ENCODE assay signal across 7 cellular contexts in genomic region chr7:42843209-42843800, GRCh38.
DNase-seq lines count a peak whose midpoint lies in the region; ATAC-seq and TF ChIP-seq lines count a peak whose summit lies in the region.

No MANE protein-coding gene starts in this region.

- H2BK5ac ChIP-seq in mesendoderm (ENCODE audit: low read length) = no peak overlapping the region

- no peaks in the 10 kb centered on the region for H3K36me3 ChIP-seq in mesendoderm (ENCODE audit: control insufficient read depth, insufficient read depth, low read length)

- H3K79me1 ChIP-seq in mesendoderm (ENCODE audit: low read length) = no peaks in the 10 kb centered on the region

- no peak overlapping the region for H2BK120ac ChIP-seq in mesendoderm (ENCODE audit: low read depth, low read length)

- no peak overlapping the region for H3K56ac ChIP-seq in mesendoderm (ENCODE audit: low read length)

- ATAC-seq in GM21528 (IDR thresholded peaks at IDR 0.05; ENCODE audit: low FRiP score, unreplicated experiment) = no peak

- DNase-seq in G401 (ENCODE audit: low spot score) (peak; percentile 45), HEK293T (ENCODE audit: extremely low spot score) (peak; percentile 74), NCI-H774 (lab: John Stamatoyannopoulos, UW) (peak; percentile 3), dedifferentiated amniotic fluid mesenchymal stem cell (ENCODE audit: extremely low spot score) (peak; percentile 66), mesendoderm (peak; percentile 70)
- no peak for DNase-seq in activated effector memory CD4-positive, alpha-beta T cell treated with Interleukin-2 at 50 U/mL for 16 hours

- no peak overlapping the region for H4K5ac ChIP-seq in mesendoderm (ENCODE audit: low read length)

- no peak overlapping the region for H3K27ac ChIP-seq in mesendoderm (ENCODE audit: low read depth, low read length)

- H4K8ac ChIP-seq in mesendoderm (ENCODE audit: low read depth, low read length) = no peak overlapping the region

- no peak overlapping the region for H2BK15ac ChIP-seq in mesendoderm (replicated peaks; ENCODE audit: low read depth)

- no peak overlapping the region for H3K4me2 ChIP-seq in mesendoderm (ENCODE audit: low read length)

- no peak overlapping the region for H2AK5ac ChIP-seq in mesendoderm (ENCODE audit: low read length)

- no peaks in the 10 kb centered on the region for H3K27me3 ChIP-seq in mesendoderm (ENCODE audit: insufficient read depth, low read length, poor library complexity)

- H3K4me3 ChIP-seq in mesendoderm (ENCODE audit: low read length) = no peak overlapping the region

- no peak overlapping the region for H3K4ac ChIP-seq in mesendoderm (ENCODE audit: low read depth, low read length)

- no peak overlapping the region for H3K23ac ChIP-seq in mesendoderm (ENCODE audit: low read length)

- CTCF ChIA-PET in HEK293T (lab: Yijun Ruan, JAX) = interaction anchor here (0.6 to 1.6 kb wide), 8 partner anchors 9 to 903 kb away, joined by 3 to 13 read pairs (median 4); no protein-coding TSS in a partner anchor

- H3K9ac ChIP-seq in mesendoderm (ENCODE audit: low read length) = no peak overlapping the region

- in situ Hi-C loops in G401 (cut with HindIII; ENCODE audit: low sequenced_read_pairs) = no loop called here

- H3K4me1 ChIP-seq in mesendoderm (ENCODE audit: control insufficient read depth, low read depth, low read length) = no peaks in the 10 kb centered on the region

- no CpG with 5 or more reads among the region's 12 CpGs for WGBS in mesendoderm (ENCODE audit: extremely low coverage, insufficient coverage, low lambda C conversion rate)

- H3K18ac ChIP-seq in mesendoderm (ENCODE audit: low read length) = no peak overlapping the region

- no peaks in the 10 kb centered on the region for H3K79me2 ChIP-seq in mesendoderm (ENCODE audit: control insufficient read depth, insufficient read depth, low read length)

- POLR2A ChIA-PET in HEK293T (lab: Yijun Ruan, JAX) = interaction anchor here (0.7 to 0.8 kb wide), 2 partner anchors 9 to 89 kb away, joined by 3 read pairs; partner anchors contain the start of genes MRPL32 and PSMA2

TF ChIP-seq in HEK293T, 16 proteins besides CTCF, POLR2A, EP300 and RAD21:
- no peak for TF ChIP-seq FOXA1 (IDR thresholded peaks at IDR 0.05)
- no peak for TF ChIP-seq NFRKB (IDR thresholded peaks at IDR 0.05)
- TF ChIP-seq SP1 (IDR thresholded peaks at IDR 0.05) = no peak
- no peak for TF ChIP-seq BHLHE40 (IDR thresholded peaks at IDR 0.05; ENCODE audit: borderline replicate concordance)
- no peak for TF ChIP-seq ELF4 (IDR thresholded peaks at IDR 0.05)
- TF ChIP-seq TARDBP (IDR thresholded peaks at IDR 0.05) = no peak
- TF ChIP-seq LEF1 (IDR thresholded peaks at IDR 0.05; ENCODE audit: borderline replicate concordance) = no peak
- no peak for TF ChIP-seq FOXM1 (IDR thresholded peaks at IDR 0.05; ENCODE audit: borderline replicate concordance)
- no peak for TF ChIP-seq PKNOX1 (IDR thresholded peaks at IDR 0.05)
TF ChIP-seq in HEK293T: peak in this region for 0.
